8 cellular contexts compared by ENCODE assay signal in genomic region chr15:40160689-40161688, GRCh38.
A peak's percentile ranks its signal among the peaks of the same experiment; 100 is the strongest.
DNase-seq lines count a peak whose midpoint lies in the region; ATAC-seq and TF ChIP-seq lines count a peak whose summit lies in the region.

Gene BUB1B, plus strand, starts transcription at chr15:40161069. Its CDS starts 152 bp downstream, at chr15:40161221.

- ATAC-seq in HG03442 (IDR thresholded peaks at IDR 0.05; ENCODE audit: unreplicated experiment) = peak; percentile 81

- H3K27me3 ChIP-seq in BLaER1 = no peaks in the 10 kb centered on the region

- peaks cover 32% of the 10 kb centered on the region for H3K4me1 ChIP-seq in BLaER1

- peak within 1 kb of the TSS; percentile 88 for H3K4me2 ChIP-seq in BLaER1

- peaks cover 21% of the 10 kb centered on the region for H4K20me1 ChIP-seq in BLaER1

- DNase-seq in GM19240 (ENCODE audit: insufficient read length, low spot score) (peak; percentile 96), NCI-H524 (lab: John Stamatoyannopoulos, UW) (peak; percentile 91 to 96), coronary artery (ENCODE audit: low spot score) (peak; percentile 86), left kidney (ENCODE audit: low read depth, low spot score) (peak; percentile 99)
- peak; percentile 88 to 92 for DNase-seq in activated CD4-positive, alpha-beta T cell treated with anti-CD3 and anti-CD28 coated beads for 24 hours (ENCODE audit: low read depth in 2 of 2)
- DNase-seq in stimulated activated CD4-positive, alpha-beta T cell treated with anti-CD3 and anti-CD28 coated beads, Interleukin-1b, Interleukin-23, amount 100 ng/mL, for 4 hours (ENCODE audit: low read depth in 2 of 2) = peak; percentile 86

- H3K36me3 ChIP-seq in BLaER1 = peaks cover 29% of the 10 kb centered on the region

- H3K4me3 ChIP-seq in BLaER1 (peak within 1 kb of the TSS; percentile 81), coronary artery (peak within 1 kb of the TSS; percentile 70)

- H3K27ac ChIP-seq in BLaER1 = peak within 1 kb of the TSS; percentile 87
- no peak within 1 kb of the TSS for H3K27ac ChIP-seq in coronary artery

- TF ChIP-seq CTCF in coronary artery (IDR thresholded peaks at IDR 0.05) = no peak

- peak within 1 kb of the TSS; percentile 84 for H3K9ac ChIP-seq in BLaER1

- H3K9me3 ChIP-seq in BLaER1 = no peaks in the 10 kb centered on the region
